ENCODE assay signal across 14 cellular contexts in genomic region chr20:20455945-20456344, GRCh38.
DNase-seq lines count a peak whose midpoint lies in the region; ATAC-seq and TF ChIP-seq lines count a peak whose summit lies in the region.
"Had no signal": no experiment of that assay in that cellular context is flagged by ENCODE, and none has a peak within 500 bp of the region (broad histone marks: within the 10 kb centered on the region; RNA-seq: fewer than 3 reads in every experiment).

No MANE protein-coding gene starts in this region.

- H3K9ac ChIP-seq in OCI-LY3 (ENCODE audit: low read length): no peak overlapping the region

- H3K27ac ChIP-seq in right cardiac atrium (ENCODE audit: low read length) (peak overlapping the region; percentile 57), OCI-LY3 (ENCODE audit: low read length) (no peak overlapping the region), ovary (no peak overlapping the region)
- H3K27ac ChIP-seq: HL-60, RWPE1 had no signal

- no peak for TF ChIP-seq CTCF in OCI-LY3 (IDR thresholded peaks at IDR 0.05; ENCODE audit: low read depth, low read length)
- no peak for TF ChIP-seq CTCF in ovary (IDR thresholded peaks at IDR 0.05)

- no peaks in the 10 kb centered on the region for H3K9me3 ChIP-seq in right cardiac atrium (ENCODE audit: control insufficient read depth, low read length)
- no peaks in the 10 kb centered on the region for H3K9me3 ChIP-seq in OCI-LY3 (ENCODE audit: insufficient read depth, low read length)
- H3K9me3 ChIP-seq in ovary: no peaks in the 10 kb centered on the region
- H3K9me3 ChIP-seq: HAP-1 had no signal

- intact Hi-C loops in right cardiac atrium (cut with DNase I) (no loop called here), left cardiac atrium (cut with DNase I) (no loop called here), ovary (cut with DNase I) (no loop called here)

- TF ChIP-seq EP300 in ovary (IDR thresholded peaks at IDR 0.05): no peak

- H3K27me3 ChIP-seq in right cardiac atrium (ENCODE audit: control insufficient read depth, insufficient read depth) (no peaks in the 10 kb centered on the region), OCI-LY3 (ENCODE audit: low read depth, low read length) (peaks cover 12% of the 10 kb centered on the region), ovary (no peaks in the 10 kb centered on the region)

- 90% methylated on average over 2 of the region's 2 CpGs for WGBS in right cardiac atrium
- WGBS in ovary, 3 donors: 97 to 99% (median 98%) methylated on average over 2 of the region's 2 CpGs

- H3K4me3 ChIP-seq in right cardiac atrium (ENCODE audit: low read length) (no peak overlapping the region), OCI-LY3 (ENCODE audit: low read length) (0 out of 2 replicates have a peak overlapping the region, but pooled peaks have one; percentile 2), ovary (no peak overlapping the region)
- H3K4me3 ChIP-seq: HAP-1 had no signal

- H3K79me2 ChIP-seq in OCI-LY3 (ENCODE audit: low read length): no peaks in the 10 kb centered on the region

- no peaks in the 10 kb centered on the region for H4K20me1 ChIP-seq in OCI-LY3 (ENCODE audit: insufficient read depth, low read length)

- ATAC-seq in right cardiac atrium (no peak), left cardiac atrium (no peak), HG03139 (IDR thresholded peaks at IDR 0.05; ENCODE audit: unreplicated experiment) (no peak)
- ATAC-seq: PC-3 had no signal

- DNase-seq in right cardiac atrium (no peak), left cardiac atrium (no peak), NCI-H1436 treated with DMSO at 0.1 percent for 48 hours (lab: John Stamatoyannopoulos, UW) (peak; percentile 62), ovary (no peak), NCI-H345 (lab: John Stamatoyannopoulos, UW) (no peak)
- DNase-seq: CD4-positive, CD25-positive, alpha-beta regulatory T cell; NCI-H524; NK-92 treated with Interleukin-12 subunit alpha and Interleukin-12 subunit beta, amount 100 ng/mL, for 24 hours; PC-3 had no signal

- H3K4me1 ChIP-seq in right cardiac atrium (ENCODE audit: control insufficient read depth, insufficient read depth, low read length) (peaks cover 7% of the 10 kb centered on the region), OCI-LY3 (ENCODE audit: low read length) (peaks cover 39% of the 10 kb centered on the region), ovary (ENCODE audit: insufficient read depth) (peaks cover 6% of the 10 kb centered on the region)

- no peak for TF ChIP-seq POLR2A in ovary (IDR thresholded peaks at IDR 0.05)

- peak overlapping the region; percentile 49 for H3K4me2 ChIP-seq in OCI-LY3 (ENCODE audit: low read length)

- no peak overlapping the region for H2AFZ ChIP-seq in OCI-LY3 (ENCODE audit: low read depth, low read length)

- peaks cover 2% of the 10 kb centered on the region for H3K36me3 ChIP-seq in OCI-LY3 (replicated peaks; ENCODE audit: low read depth, low read length)
- no peaks in the 10 kb centered on the region for H3K36me3 ChIP-seq in ovary
- H3K36me3 ChIP-seq: HAP-1 had no signal
